Comparison of ENCODE assay signal across 15 cellular contexts in the genomic region with DNA sequence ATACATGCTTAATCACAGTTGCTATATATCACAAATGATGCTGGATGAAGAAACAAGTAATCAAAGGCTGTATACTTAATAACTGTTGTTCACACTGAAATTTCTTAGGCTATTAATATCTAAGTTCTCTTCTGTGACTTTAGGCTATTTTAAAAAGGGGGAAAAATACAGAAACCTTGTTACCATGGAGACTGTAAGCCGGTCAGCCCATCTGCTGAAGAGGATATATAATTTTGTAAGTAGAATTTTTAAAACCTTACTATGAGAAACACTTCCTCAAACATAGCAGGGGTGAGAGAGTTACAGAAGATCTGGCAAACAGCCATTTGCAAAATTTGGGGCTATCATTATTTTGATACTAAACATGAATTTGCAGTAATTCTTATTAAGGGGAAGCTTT.
DNase-seq lines count a peak whose midpoint lies in the region; ATAC-seq and TF ChIP-seq lines count a peak whose summit lies in the region.
"Had no signal": no experiment of that assay in that cellular context is flagged by ENCODE, and none has a peak within 500 bp of the region (broad histone marks: within the 10 kb centered on the region; RNA-seq: fewer than 3 reads in every experiment).

No MANE protein-coding gene starts in this region.

- H3K9ac ChIP-seq in SU-DHL-6 (ENCODE audit: low read length) = no peak overlapping the region

- H3K4me3 ChIP-seq in SU-DHL-6 (ENCODE audit: insufficient read depth, low read length, poor library complexity, severe bottlenecking) = no peak overlapping the region

- ATAC-seq in GM18498 (IDR thresholded peaks at IDR 0.05; ENCODE audit: unreplicated experiment) (peak; percentile 71), GM21390 (IDR thresholded peaks at IDR 0.05; ENCODE audit: unreplicated experiment) (peak; percentile 83), HG03159 (IDR thresholded peaks at IDR 0.05; ENCODE audit: unreplicated experiment) (peak; percentile 83), HG02763 (IDR thresholded peaks at IDR 0.05; ENCODE audit: unreplicated experiment) (no peak), HG03196 (IDR thresholded peaks at IDR 0.05; ENCODE audit: unreplicated experiment) (no peak)
- ATAC-seq: WTC11 had no signal

- DNase-seq in NCI-H2196 treated with DMSO at 0.1 percent for 48 hours (lab: John Stamatoyannopoulos, UW; ENCODE audit: unreplicated experiment) = no peak
- no peak for DNase-seq in HuH-7 (ENCODE audit: low spot score)
- DNase-seq: activated T-cell treated with anti-CD3 and anti-CD28 coated beads, Interleukin-2, amount 50 U/mL, for 1 hour; CD4-positive, CD25-positive, alpha-beta regulatory T cell; foreskin fibroblast; islet precursor cell; NCI-H1092 treated with DMSO at 0.1 percent for 48 hours; NCI-H446 had no signal

- no peaks in the 10 kb centered on the region for H3K27me3 ChIP-seq in SU-DHL-6 (ENCODE audit: low read length)

- no peaks in the 10 kb centered on the region for H3K9me2 ChIP-seq in SU-DHL-6 (replicated peaks; ENCODE audit: insufficient read depth, low read length)

- H3K79me2 ChIP-seq in SU-DHL-6 (ENCODE audit: insufficient read depth, low read length) = no peaks in the 10 kb centered on the region

- H3K4me2 ChIP-seq in SU-DHL-6 (ENCODE audit: low read depth, low read length, poor library complexity, severe bottlenecking) = peak overlapping the region; percentile 39

- H4K20me1 ChIP-seq in SU-DHL-6 (ENCODE audit: low read depth, low read length) = no peaks in the 10 kb centered on the region

- no peaks in the 10 kb centered on the region for H3K9me3 ChIP-seq in SU-DHL-6 (ENCODE audit: insufficient read depth, low read length)

- H3K36me3 ChIP-seq in SU-DHL-6 (ENCODE audit: low read length) = no peaks in the 10 kb centered on the region

- H3F3A ChIP-seq in SU-DHL-6 (ENCODE audit: insufficient read depth) = no peaks in the 10 kb centered on the region

- H2AFZ ChIP-seq in SU-DHL-6 (ENCODE audit: low read depth, low read length, severe bottlenecking) = peak overlapping the region; percentile 42

- no peak for TF ChIP-seq CTCF in SU-DHL-6 (IDR thresholded peaks at IDR 0.05; ENCODE audit: insufficient read depth, low read length, poor library complexity, severe bottlenecking)

- peak overlapping the region; percentile 33; the same call in 1 of the 2 replicates for H3K27ac ChIP-seq in SU-DHL-6 (ENCODE audit: low read depth, low read length)

Comparison
In these comparisons a context has a peak if more than half of its experiments do, and no peak if none do; other contexts are left out.
1. ATAC-seq: peak in GM18498 (single experiment), GM21390 (single experiment) and HG03159 (single experiment); none in HG02763 (single experiment) and HG03196 (single experiment).